9 cellular contexts compared by ENCODE assay signal in the genomic region with DNA sequence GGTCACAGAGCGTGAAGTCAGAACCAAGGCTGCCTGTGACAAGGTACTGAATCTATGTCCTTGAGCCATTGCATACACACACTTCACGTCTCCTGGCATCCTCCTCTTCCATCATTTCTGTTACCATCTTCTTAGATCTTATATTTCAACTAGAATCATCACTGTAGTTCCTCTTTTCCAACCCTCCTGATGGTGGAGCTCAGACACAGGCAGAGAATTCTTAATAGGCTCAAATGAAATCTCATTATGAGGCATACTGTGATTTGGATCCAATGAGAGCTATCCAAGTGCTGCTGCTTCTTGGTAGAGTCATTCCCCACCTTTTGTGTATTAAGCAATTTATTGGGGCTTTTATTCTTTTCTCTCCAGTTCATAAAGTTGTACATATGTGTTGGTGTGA.
DNase-seq lines count a peak whose midpoint lies in the region; ATAC-seq and TF ChIP-seq lines count a peak whose summit lies in the region.
"Had no signal": no experiment of that assay in that cellular context is flagged by ENCODE, and none has a peak within 500 bp of the region (broad histone marks: within the 10 kb centered on the region; RNA-seq: fewer than 3 reads in every experiment).

No MANE protein-coding gene starts in this region.

- H3K36me3 Mint-ChIP-seq in neural crest cell (ENCODE audit: low read depth) = no peaks in the 10 kb centered on the region

- H3K9me3 Mint-ChIP-seq in neural crest cell = no peaks in the 10 kb centered on the region

- TF ChIP-seq CTCF in neural crest cell (conservative IDR thresholded peaks at IDR 0.05) = peak; percentile 25

- H3K27me3 Mint-ChIP-seq in neural crest cell (ENCODE audit: low read depth) = no peaks in the 10 kb centered on the region

- H3K4me1 Mint-ChIP-seq in neural crest cell = peaks cover 4% of the 10 kb centered on the region

- no peak overlapping the region for H3K4me3 Mint-ChIP-seq in neural crest cell

- peak; percentile 28 for DNase-seq in NCI-H2171 treated with DMSO at 0.1 percent for 48 hours (lab: John Stamatoyannopoulos, UW)
- no peak for DNase-seq in NCI-H2171 (lab: John Stamatoyannopoulos, UW)
- peak; percentile 28 for DNase-seq in NCI-H146 treated with DMSO at 0.1 percent for 48 hours (lab: John Stamatoyannopoulos, UW; ENCODE audit: unreplicated experiment)
- peak; percentile 33 for DNase-seq in SW480 (ENCODE audit: low spot score)
- DNase-seq in neural crest cell (ENCODE audit: low read depth, low spot score) = no peak
- no peak for DNase-seq in middle frontal gyrus (ENCODE audit: extremely low spot score, low spot score)
- DNase-seq: left cardiac atrium had no signal

- ATAC-seq in GM18511 (IDR thresholded peaks at IDR 0.05; ENCODE audit: unreplicated experiment) = no peak
- no peak for ATAC-seq in HG03469 (IDR thresholded peaks at IDR 0.05; ENCODE audit: unreplicated experiment)
- ATAC-seq: left cardiac atrium had no signal

- no peak overlapping the region for H3K27ac Mint-ChIP-seq in neural crest cell (ENCODE audit: unreplicated experiment)

Comparison
In these comparisons a context has a peak if more than half of its experiments do, and no peak if none do; other contexts are left out.
1. DNase-seq: peak in NCI-H2171 treated with DMSO at 0.1 percent for 48 hours (single experiment), NCI-H146 treated with DMSO at 0.1 percent for 48 hours (single experiment) and SW480 (single experiment); none in NCI-H2171 (single experiment), neural crest cell (single experiment) and middle frontal gyrus (single experiment).